ENCODE assay signal across 18 cellular contexts in genomic region chr14:76011959-76012802, GRCh38. TPM values are rescaled to one million over a fixed set of nuclear protein-coding genes. Genes with fewer than 3 reads are reported as not detected.
DNase-seq lines count a peak whose midpoint lies in the region; ATAC-seq and TF ChIP-seq lines count a peak whose summit lies in the region.
"Had no signal": no experiment of that assay in that cellular context is flagged by ENCODE, and none has a peak within 500 bp of the region (broad histone marks: within the 10 kb centered on the region; RNA-seq: fewer than 3 reads in every experiment).

No MANE protein-coding gene starts in this region.

- H3K9me3 ChIP-seq in ascending aorta (no peaks in the 10 kb centered on the region), cardiac muscle cell (ENCODE audit: low read depth) (no peaks in the 10 kb centered on the region), muscle layer of duodenum (ENCODE audit: control insufficient read depth in 1 of 2, low read length in 2 of 2) (no peaks in the 10 kb centered on the region), tibial artery (no peaks in the 10 kb centered on the region), osteoblast (ENCODE audit: low read depth, low read length) (no peaks in the 10 kb centered on the region), hepatocyte (ENCODE audit: low read depth) (no peaks in the 10 kb centered on the region)

- H3K4me3 ChIP-seq in ascending aorta (peak overlapping the region in 1 of 2 donors; percentile 1), cardiac muscle cell (no peak overlapping the region), muscle layer of duodenum (ENCODE audit: low read depth in 1 of 2, low read length in 2 of 2) (no peak overlapping the region), tibial artery (peak overlapping the region in 1 of 2 donors; percentile 18), osteoblast (ENCODE audit: insufficient read depth, low read length) (no peak overlapping the region), hepatocyte (no peak overlapping the region)

- H3K36me3 ChIP-seq in ascending aorta: peaks cover 0 to 16% of the 10 kb centered on the region in 2 donors
- H3K36me3 ChIP-seq in cardiac muscle cell: peaks cover 8% of the 10 kb centered on the region
- peaks cover 20 to 23% of the 10 kb centered on the region in 2 donors for H3K36me3 ChIP-seq in muscle layer of duodenum (ENCODE audit: control insufficient read depth in 1 of 2, insufficient read depth in 2 of 2, low read length in 2 of 2)
- peaks cover 0 to 43% (median 7%) of the 10 kb centered on the region in 3 donors for H3K36me3 ChIP-seq in tibial artery
- peaks cover 39% of the 10 kb centered on the region for H3K36me3 ChIP-seq in osteoblast (ENCODE audit: insufficient read depth, low read length)
- no peaks in the 10 kb centered on the region for H3K36me3 ChIP-seq in hepatocyte (replicated peaks; ENCODE audit: insufficient read depth, low read depth)

- H4K20me1 ChIP-seq in osteoblast (ENCODE audit: insufficient read depth, low read length) (peaks cover 11% of the 10 kb centered on the region), hepatocyte (ENCODE audit: insufficient read depth, poor library complexity, severe bottlenecking) (no peaks in the 10 kb centered on the region)

- 90% methylated on average over 9 of the region's 9 CpGs for WGBS in hepatocyte (ENCODE audit: low lambda C conversion rate, missing lambda C conversion rate)

- ATAC-seq in GM21447 (IDR thresholded peaks at IDR 0.05; ENCODE audit: unreplicated experiment): no peak
- ATAC-seq: left colon; stimulated activated naive B cell treated with anti-CD40 and anti-IgM and Interleukin-4, amounts not matched to agents 10 μg/mL and 1 μg/mL and 100 μg/mL, for 72 hours had no signal

- no peaks in the 10 kb centered on the region for H3K9me2 ChIP-seq in hepatocyte (replicated peaks; ENCODE audit: insufficient read depth)

- H3K79me2 ChIP-seq in osteoblast (ENCODE audit: insufficient read depth, low read length) (peaks cover 16% of the 10 kb centered on the region), hepatocyte (peaks cover 5% of the 10 kb centered on the region)

- DNase-seq in ascending aorta (ENCODE audit: low spot score in 2 of 2) (peak; percentile 36 to 92), cardiac muscle cell (ENCODE audit: low read depth in 1 of 2, low spot score in 1 of 2) (peak; percentile 22 to 34), tibial artery (peak; percentile 31 to 86), osteoblast (ENCODE audit: insufficient read length, low spot score, missing footprints) (no peak), glomerular visceral epithelial cell (ENCODE audit: extremely low spot score) (no peak), hepatocyte (ENCODE audit: low spot score) (no peak)
- DNase-seq: activated CD4-positive, alpha-beta T cell treated with anti-CD3 and anti-CD28 coated beads, Interleukin-2, amount 10 ng/mL, durations not matched to agents 24 days and 14 days; activated T-cell treated with anti-CD3 and anti-CD28 coated beads, Interleukin-2, amount 50 U/mL, for 48 hours; amniotic stem cell; effector CD4-positive, alpha-beta T cell; EL; GOT3; left colon; NCI-H1930; NCI-H82; stimulated activated naive B cell treated with anti-CD40 and anti-IgM and Interleukin-4, amounts not matched to agents 10 μg/mL and 1 μg/mL and 100 μg/mL, for 72 hours had no signal

- H3K4me1 ChIP-seq in ascending aorta (peaks cover 0 to 19% of the 10 kb centered on the region in 2 donors), cardiac muscle cell (ENCODE audit: low read depth) (peaks cover 10% of the 10 kb centered on the region), muscle layer of duodenum (ENCODE audit: control insufficient read depth in 1 of 2, insufficient read depth in 2 of 2, low read length in 2 of 2) (peaks cover 0 to 3% of the 10 kb centered on the region in 2 donors), tibial artery (peaks cover 0 to 24% (median 12%) of the 10 kb centered on the region in 4 donors), osteoblast (ENCODE audit: insufficient read depth, low read length) (peaks cover 22% of the 10 kb centered on the region), hepatocyte (ENCODE audit: insufficient read depth) (no peaks in the 10 kb centered on the region)

- TF ChIP-seq CTCF in ascending aorta (IDR thresholded peaks at IDR 0.05) (peak in 2 of 3 experiments; percentile 21 to 32), cardiac muscle cell (IDR thresholded peaks at IDR 0.05; ENCODE audit: low read depth, low read length) (no peak), tibial artery (IDR thresholded peaks at IDR 0.05) (peak; percentile 17 to 41), osteoblast (IDR thresholded peaks at IDR 0.05; ENCODE audit: extremely low read depth, low read depth, low read length) (no peak), hepatocyte (IDR thresholded peaks at IDR 0.05; ENCODE audit: poor library complexity) (no peak)

- H3K27me3 ChIP-seq in ascending aorta: no peaks in the 10 kb centered on the region
- H3K27me3 ChIP-seq in cardiac muscle cell: no peaks in the 10 kb centered on the region
- H3K27me3 ChIP-seq in muscle layer of duodenum (ENCODE audit: low read depth, low read length): no peaks in the 10 kb centered on the region
- H3K27me3 ChIP-seq in tibial artery: no peaks in the 10 kb centered on the region
- H3K27me3 ChIP-seq in osteoblast (ENCODE audit: insufficient read depth, low read length): no peaks in the 10 kb centered on the region
- H3K27me3 ChIP-seq in hepatocyte: no peaks in the 10 kb centered on the region

- H3K27ac ChIP-seq in ascending aorta: peak overlapping the region; percentile 86 to 95
- peak overlapping the region; percentile 49 for H3K27ac ChIP-seq in cardiac muscle cell
- H3K27ac ChIP-seq in muscle layer of duodenum (ENCODE audit: low read length): peak overlapping the region; percentile 10
- H3K27ac ChIP-seq in tibial artery: peak overlapping the region; percentile 80 to 82
- no peak overlapping the region for H3K27ac ChIP-seq in osteoblast (ENCODE audit: low read depth, low read length)
- no peak overlapping the region for H3K27ac ChIP-seq in hepatocyte

- intact Hi-C loops in ascending aorta (cut with DNase I): loop anchor here (1.0 to 10.0 kb wide), 3 partner anchors 17 to 143 kb away; partner anchors contain the start of gene GPATCH2L
- intact Hi-C loops in tibial artery (cut with DNase I; ENCODE audit: low total_unique reads): loop anchor here (5.0 kb wide), 1 partner anchor 35 kb away; no protein-coding TSS in a partner anchor

- H2AFZ ChIP-seq in osteoblast (ENCODE audit: low read length) (no peak overlapping the region), hepatocyte (no peak overlapping the region)

- H3K4me2 ChIP-seq in osteoblast (ENCODE audit: insufficient read depth, low read length): no peak overlapping the region
- no peak overlapping the region for H3K4me2 ChIP-seq in hepatocyte

RNA-seq across cellular contexts. Expression of gene IFT43, which starts 26.6 kb away (rescaled TPM):
- total RNA-seq in ascending aorta: 84.0 TPM
- total RNA-seq in cardiac muscle cell: 50.7 and 56.8 TPM in 2 replicates
- polyA plus RNA-seq in cardiac muscle cell: 68.6 and 76.6 TPM in 2 replicates
- total RNA-seq in osteoblast: 25.6 and 32.6 TPM in 2 replicates
- total RNA-seq in hepatocyte: 28.3 and 31.9 TPM in 2 replicates
- 43.2 and 50.9 TPM in 2 replicates for polyA plus RNA-seq in hepatocyte

RNA-seq across cellular contexts. Expression of gene TGFB3, which starts 30.4 kb away (rescaled TPM):
- total RNA-seq in ascending aorta (108 TPM), cardiac muscle cell (11.6 and 13.2 TPM in 2 replicates), osteoblast (11.6 and 16.5 TPM in 2 replicates), hepatocyte (26.2 and 30.5 TPM in 2 replicates)
- polyA plus RNA-seq in cardiac muscle cell (11.3 and 13.9 TPM in 2 replicates), hepatocyte (23.1 and 26.0 TPM in 2 replicates)

Comparison
In these comparisons a context has a peak if more than half of its experiments do, and no peak if none do; other contexts are left out.
1. DNase-seq: peak in ascending aorta (2 of 2), cardiac muscle cell (2 of 2) and tibial artery (2 of 2); none in osteoblast (single experiment), glomerular visceral epithelial cell (single experiment) and hepatocyte (single experiment).
2. H3K27ac ChIP-seq: peak in ascending aorta (2 of 2), cardiac muscle cell (single experiment), muscle layer of duodenum (single experiment) and tibial artery (2 of 2); none in osteoblast (single experiment) and hepatocyte (single experiment).
3. CTCF ChIP-seq: peak in ascending aorta (2 of 3) and tibial artery (2 of 2); none in cardiac muscle cell (single experiment), osteoblast (single experiment) and hepatocyte (single experiment).